ENCODE assay signal across 13 cellular contexts in genomic region chr7:1402791-1403755, GRCh38. TPM values are rescaled to one million over a fixed set of nuclear protein-coding genes. Genes with fewer than 3 reads are reported as not detected.
DNase-seq lines count a peak whose midpoint lies in the region; ATAC-seq, FAIRE-seq and TF ChIP-seq lines count a peak whose summit lies in the region.
"Had no signal": no experiment of that assay in that cellular context is flagged by ENCODE, and none has a peak within 500 bp of the region (broad histone marks: within the 10 kb centered on the region; RNA-seq: fewer than 3 reads in every experiment).

No MANE protein-coding gene starts in this region.

- H2BK20ac ChIP-seq in H9 (ENCODE audit: low read depth, low read length, poor library complexity, severe bottlenecking), result no peak overlapping the region

- FAIRE-seq in RCC 7860 (lab: Jason Lieb, UNC), result no peak

- peak overlapping the region in 1 of 2 experiments; percentile 83; a peak in 3 of 5 replicates for H3K4me3 Mint-ChIP-seq in H9
- H3K4me3 Mint-ChIP-seq in stimulated activated effector memory CD8-positive, alpha-beta T cell treated with anti-CD3 and anti-CD28 coated beads, Interleukin-12 subunit alpha, Interleukin-12 subunit beta, amount 100 ng/mL, for 72 hours, result no peak overlapping the region

- H3K27me3 ChIP-seq in H9 (ENCODE audit: insufficient read depth, low read length) (peaks cover 2% of the 10 kb centered on the region; the same call in 1 of the 2 replicates), iPS-15b (ENCODE audit: control insufficient read depth, insufficient read depth, low read length) (peaks cover 20% of the 10 kb centered on the region), ascending aorta (peaks cover 5% of the 10 kb centered on the region)

- peaks cover 12 to 22% of the 10 kb centered on the region in 2 experiments for H3K4me1 Mint-ChIP-seq in H9
- H3K4me1 Mint-ChIP-seq in stimulated activated effector memory CD8-positive, alpha-beta T cell treated with anti-CD3 and anti-CD28 coated beads, Interleukin-12 subunit alpha, Interleukin-12 subunit beta, amount 100 ng/mL, for 72 hours, result peaks cover 9% of the 10 kb centered on the region

- H3T11ph ChIP-seq in H9 (ENCODE audit: low read length), result no peak overlapping the region

- intact Hi-C loops in ascending aorta (cut with DNase I), result no loop called here

- H3K4ac ChIP-seq in H9 (ENCODE audit: low read depth, low read length), result no peak overlapping the region

- H3K27ac ChIP-seq in H9 (ENCODE audit: insufficient read length, low read depth, low read length) (no peak overlapping the region), ascending aorta (no peak overlapping the region)
- H3K27ac ChIP-seq: Peyer's patch had no signal

- no peak overlapping the region for H2AK5ac ChIP-seq in H9 (ENCODE audit: insufficient read length, low read length)

- no peak overlapping the region for H4K5ac ChIP-seq in H9 (ENCODE audit: insufficient read length, low read depth, low read length)

- in situ Hi-C loops in ACHN (cut with HindIII; ENCODE audit: low pct_ligation_motif_present, low pct_unique_long_range_greater_than_20kb, low sequenced_read_pairs), result no loop called here

- no peak overlapping the region for H3K56ac ChIP-seq in H9 (ENCODE audit: insufficient read length, low read depth, low read length)

- no peak overlapping the region for H2AFZ ChIP-seq in H9 (ENCODE audit: low read length)

- H3K9me3 ChIP-seq in H9 (ENCODE audit: control insufficient read depth, low read depth, low read length), result no peaks in the 10 kb centered on the region
- no peaks in the 10 kb centered on the region for H3K9me3 ChIP-seq in iPS-15b (ENCODE audit: control insufficient read depth, insufficient read depth, low read length)
- H3K9me3 ChIP-seq in ascending aorta, result peaks cover 5% of the 10 kb centered on the region in 2 donors

- peak overlapping the region; percentile 69 for H3K4me2 ChIP-seq in H9 (ENCODE audit: insufficient read depth, insufficient read length, low read length)

- H3K36me3 ChIP-seq in iPS-15b (ENCODE audit: control insufficient read depth, insufficient read depth, low read length) (no peaks in the 10 kb centered on the region), ascending aorta (no peaks in the 10 kb centered on the region)
- H3K36me3 ChIP-seq: Peyer's patch had no signal

- peak overlapping the region; percentile 7 for H3K18ac ChIP-seq in H9 (ENCODE audit: insufficient read length, low read depth, low read length)

- no peak overlapping the region for H3K23ac ChIP-seq in H9 (ENCODE audit: insufficient read length, low read depth, low read length)

- H3K27me3 Mint-ChIP-seq in H9 (ENCODE audit: low read depth), result peaks cover 81% of the 10 kb centered on the region

- no peaks in the 10 kb centered on the region; a peak in 2 of 5 replicates for H3K9me3 Mint-ChIP-seq in H9
- no peaks in the 10 kb centered on the region for H3K9me3 Mint-ChIP-seq in stimulated activated effector memory CD8-positive, alpha-beta T cell treated with anti-CD3 and anti-CD28 coated beads, Interleukin-12 subunit alpha, Interleukin-12 subunit beta, amount 100 ng/mL, for 72 hours

- no peak overlapping the region for H2BK15ac ChIP-seq in H9 (ENCODE audit: low read depth, low read length)

- H4K91ac ChIP-seq in H9 (ENCODE audit: insufficient read length, low read depth, low read length), result no peak overlapping the region

- no CpG with 5 or more reads among the region's 17 CpGs for WGBS in H9 (ENCODE audit: extremely low coverage, insufficient read length, low lambda C conversion rate)

- TF ChIP-seq CTCF in H9 (conservative IDR thresholded peaks at IDR 0.05) (no peak), ascending aorta (IDR thresholded peaks at IDR 0.05) (no peak)

- H3K4me1 ChIP-seq in H9 (ENCODE audit: insufficient read depth, low read length) (no peaks in the 10 kb centered on the region), iPS-15b (ENCODE audit: control insufficient read depth, insufficient read depth, low read length) (peaks cover 2% of the 10 kb centered on the region), ascending aorta (no peaks in the 10 kb centered on the region)
- H3K4me1 ChIP-seq: Peyer's patch had no signal

- H2BK120ac ChIP-seq in H9 (ENCODE audit: low read depth, low read length, poor library complexity, severe bottlenecking), result no peak overlapping the region

- H3K14ac ChIP-seq in H9 (ENCODE audit: insufficient read depth, low read length), result peak overlapping the region; percentile 75

- no peak overlapping the region for H4K8ac ChIP-seq in H9 (replicated peaks; ENCODE audit: insufficient read length, low read depth, low read length)

- H2BK12ac ChIP-seq in H9 (ENCODE audit: insufficient read length, low read depth, low read length), result no peak overlapping the region

- no peak overlapping the region for H2BK5ac ChIP-seq in H9 (ENCODE audit: insufficient read length, low read length)

- H3K79me1 ChIP-seq in H9 (ENCODE audit: insufficient read depth, low read depth, low read length, poor library complexity, severe bottlenecking), result no peaks in the 10 kb centered on the region

- H3K23me2 ChIP-seq in H9 (ENCODE audit: insufficient read length, low read depth, low read length, poor library complexity, severe bottlenecking), result no peaks in the 10 kb centered on the region

- H3K27ac Mint-ChIP-seq in H9, result no peak overlapping the region; a peak in 1 of 7 replicates
- H3K27ac Mint-ChIP-seq in stimulated activated effector memory CD8-positive, alpha-beta T cell treated with anti-CD3 and anti-CD28 coated beads, Interleukin-12 subunit alpha, Interleukin-12 subunit beta, amount 100 ng/mL, for 72 hours, result no peak overlapping the region

- no peaks in the 10 kb centered on the region for H3K79me2 ChIP-seq in H9 (ENCODE audit: insufficient read depth, low read length)

- H3K4me3 ChIP-seq in iPS-15b (ENCODE audit: low read depth, low read length) (peak overlapping the region; percentile 39), ascending aorta (no peak overlapping the region)
- H3K4me3 ChIP-seq: Peyer's patch had no signal

- H3K36me3 Mint-ChIP-seq in H9 (ENCODE audit: insufficient read depth in 1 of 3, low read depth in 3 of 3), result no peaks in the 10 kb centered on the region; a peak in 1 of 7 replicates
- no peaks in the 10 kb centered on the region for H3K36me3 Mint-ChIP-seq in stimulated activated effector memory CD8-positive, alpha-beta T cell treated with anti-CD3 and anti-CD28 coated beads, Interleukin-12 subunit alpha, Interleukin-12 subunit beta, amount 100 ng/mL, for 72 hours

- no peak for ATAC-seq in SK-N-SH treated with all-trans-retinoic acid at 6 μM for 48 hours
- ATAC-seq in stimulated activated effector memory CD8-positive, alpha-beta T cell treated with anti-CD3 and anti-CD28 coated beads, Interleukin-12 subunit alpha, Interleukin-12 subunit beta, amount 100 ng/mL, for 72 hours, result peak; percentile 21

- H3K9ac ChIP-seq in H9 (ENCODE audit: extremely low read depth, insufficient read length, low read length), result no peak overlapping the region
- no peak overlapping the region for H3K9ac ChIP-seq in iPS-15b (ENCODE audit: low read depth, low read length)

- H4K20me1 ChIP-seq in H9 (ENCODE audit: control insufficient read depth, insufficient read depth, insufficient read length), result no peaks in the 10 kb centered on the region

- no peak for DNase-seq in H9
- DNase-seq in stimulated activated effector memory CD8-positive, alpha-beta T cell treated with anti-CD3 and anti-CD28 coated beads, Interleukin-12 subunit alpha, Interleukin-12 subunit beta, amount 100 ng/mL, for 72 hours (ENCODE audit: low spot score in 2 of 2), result no peak
- no peak for DNase-seq in ascending aorta (ENCODE audit: low spot score in 2 of 2)
- DNase-seq in RCC 7860 (ENCODE audit: low spot score), result no peak
- DNase-seq in ACHN, result no peak
- DNase-seq: KG1, NCI-H1048, NCI-H446, NCI-H774, Peyer's patch, SIG-M5 had no signal

TF ChIP-seq in SK-N-SH treated with all-trans-retinoic acid at 6 μM for 48 hours, 23 proteins besides CTCF, POLR2A, EP300 and RAD21:
- TF ChIP-seq ZFP3 (CRISPR knock-in tag; IDR thresholded peaks at IDR 0.05), result peak; percentile 96
- TF ChIP-seq CSRNP3 (CRISPR knock-in tag; IDR thresholded peaks at IDR 0.05), result no peak

RNA-seq across cellular contexts. Expression of gene MICALL2, which starts 56.2 kb away (rescaled TPM):
- 7.1 and 8.4 TPM in 2 replicates for total RNA-seq in H9 (2021)
- total RNA-seq in ascending aorta, result 76.5 TPM
